ENCODE assay signal across 10 cellular contexts in genomic region chr3:45987368-45988099, GRCh38. TPM values are rescaled to one million over a fixed set of nuclear protein-coding genes. Genes with fewer than 3 reads are reported as not detected.
DNase-seq lines count a peak whose midpoint lies in the region; ATAC-seq and TF ChIP-seq lines count a peak whose summit lies in the region.
"Had no signal": no experiment of that assay in that cellular context is flagged by ENCODE, and none has a peak within 500 bp of the region (broad histone marks: within the 10 kb centered on the region; RNA-seq: fewer than 3 reads in every experiment).

No MANE protein-coding gene starts in this region.

- H3K36me3 ChIP-seq in thyroid gland = peaks cover 13 to 14% of the 10 kb centered on the region in 2 donors

- H3K9me3 ChIP-seq in thyroid gland = no peaks in the 10 kb centered on the region

- no peak for ATAC-seq in HG03095 (IDR thresholded peaks at IDR 0.05; ENCODE audit: unreplicated experiment)

- H3K27ac ChIP-seq in thyroid gland = peak overlapping the region; percentile 79 to 84 (median 80)

- peak overlapping the region; percentile 92 for H3K27ac Mint-ChIP-seq in chondrocyte (ENCODE audit: unreplicated experiment)

- H3K27me3 ChIP-seq in thyroid gland = no peaks in the 10 kb centered on the region

- TF ChIP-seq CTCF in chondrocyte (IDR thresholded peaks at IDR 0.05) (no peak), thyroid gland (IDR thresholded peaks at IDR 0.05) (no peak)

- H3K4me3 Mint-ChIP-seq in chondrocyte (ENCODE audit: unreplicated experiment) = no peak overlapping the region

- no peak overlapping the region for H3K4me3 ChIP-seq in thyroid gland (replicated peaks in 1 of 3)

- TF ChIP-seq POLR2A in thyroid gland (IDR thresholded peaks at IDR 0.05) = no peak

- peaks cover 58% of the 10 kb centered on the region for H3K4me1 Mint-ChIP-seq in chondrocyte (ENCODE audit: low read depth)

- H3K9me3 Mint-ChIP-seq in chondrocyte (ENCODE audit: low read depth) = no peaks in the 10 kb centered on the region

- H3K4me1 ChIP-seq in thyroid gland = peaks cover 69 to 85% of the 10 kb centered on the region in 2 donors

- H3K27me3 Mint-ChIP-seq in chondrocyte (ENCODE audit: low read depth) = no peaks in the 10 kb centered on the region

- intact Hi-C loops in thyroid gland (cut with DNase I) = no loop called here

- peak; percentile 10 for DNase-seq in NCI-H1092 treated with DMSO at 0.1 percent for 48 hours (lab: John Stamatoyannopoulos, UW)
- no peak for DNase-seq in NCI-H1092 (lab: John Stamatoyannopoulos, UW)
- no peak for DNase-seq in chondrocyte (ENCODE audit: low spot score)
- DNase-seq in lung microvascular endothelial cell (ENCODE audit: low read depth in 2 of 2) = peak; percentile 55 to 93
- peak; percentile 30 to 57 for DNase-seq in thyroid gland
- no peak for DNase-seq in cortex of kidney (lab: John Stamatoyannopoulos, UW)
- DNase-seq in SW480 (ENCODE audit: low spot score) = no peak
- DNase-seq: activated naive CD4-positive, alpha-beta T cell treated with anti-CD3 and anti-CD28 coated beads, Interleukin-2, amount 50 U/mL, for 16 hours had no signal

- H3K36me3 Mint-ChIP-seq in chondrocyte (ENCODE audit: low read depth) = peaks cover 4% of the 10 kb centered on the region

- WGBS in thyroid gland, 2 donors = 31 to 44% methylated on average over 6 of the region's 6 CpGs

RNA-seq across cellular contexts. Expression of gene FYCO1, which starts 8.1 kb away (rescaled TPM):
- total RNA-seq in chondrocyte (28.1 to 32.3 TPM (median 31.6 TPM) in 3 replicates), lung microvascular endothelial cell (9.6 and 11.5 TPM in 2 replicates), thyroid gland (10 to 100 TPM; 38.2 to 66.6 (median 50.5) TPM)

RNA-seq across cellular contexts. Expression of gene XCR1, which starts 39.7 kb away (rescaled TPM):
- total RNA-seq in chondrocyte = not detected in 3 replicates
- total RNA-seq in lung microvascular endothelial cell = not detected in 2 replicates
- total RNA-seq in thyroid gland = not detected
- total RNA-seq: SK-MEL-5 had no signal

RNA-seq across cellular contexts. Expression of gene CXCR6, which starts 44.3 kb away (rescaled TPM):
- total RNA-seq in chondrocyte (not detected in 3 replicates), lung microvascular endothelial cell (not detected in 2 replicates), thyroid gland (1 to 10 TPM; 2.1 to 4.4 (median 3.4) TPM)
- total RNA-seq: SK-MEL-5 had no signal

Comparison
In these comparisons a context has a peak if more than half of its experiments do, and no peak if none do; other contexts are left out.
1. DNase-seq: peak in NCI-H1092 treated with DMSO at 0.1 percent for 48 hours (single experiment), lung microvascular endothelial cell (2 of 2) and thyroid gland (2 of 2); none in NCI-H1092 (single experiment), chondrocyte (single experiment), cortex of kidney (single experiment) and SW480 (single experiment).